In genomic region chr12:119006749-119007148, GRCh38 we compare ENCODE assay signal across 25 cellular contexts. TPM values are rescaled to one million over a fixed set of nuclear protein-coding genes. Genes with fewer than 3 reads are reported as not detected.
DNase-seq lines count a peak whose midpoint lies in the region; ATAC-seq, FAIRE-seq and TF ChIP-seq lines count a peak whose summit lies in the region.
"Had no signal": no experiment of that assay in that cellular context is flagged by ENCODE, and none has a peak within 500 bp of the region (broad histone marks: within the 10 kb centered on the region; RNA-seq: fewer than 3 reads in every experiment).

No MANE protein-coding gene starts in this region.

- no peak overlapping the region for H3K27ac Mint-ChIP-seq in chondrocyte (ENCODE audit: unreplicated experiment)
- H3K27ac Mint-ChIP-seq: activated naive CD4-positive, alpha-beta T cell treated with anti-CD3 and anti-CD28 coated beads, Interleukin-2, amount 50 U/mL, for 24 hours; CD4-positive, CD25-positive, alpha-beta regulatory T cell had no signal

- H3K4me2 ChIP-seq in hepatocyte: no peak overlapping the region

- no peak overlapping the region for H3K4me3 ChIP-seq in hepatocyte
- H3K4me3 ChIP-seq: colonic mucosa, heart left ventricle, lower lobe of right lung, SJSA1, testis had no signal

- H3K27ac ChIP-seq in hepatocyte: no peak overlapping the region
- H3K27ac ChIP-seq: colonic mucosa, heart left ventricle, lower lobe of right lung, SJSA1, testis had no signal

- H4K20me1 ChIP-seq in hepatocyte (ENCODE audit: insufficient read depth, poor library complexity, severe bottlenecking): no peaks in the 10 kb centered on the region

- no peaks in the 10 kb centered on the region for H3K36me3 Mint-ChIP-seq in chondrocyte (ENCODE audit: low read depth)
- H3K36me3 Mint-ChIP-seq: CD4-positive, CD25-positive, alpha-beta regulatory T cell had no signal

- no peaks in the 10 kb centered on the region for H3K4me1 Mint-ChIP-seq in chondrocyte (ENCODE audit: low read depth)
- H3K4me1 Mint-ChIP-seq: activated naive CD4-positive, alpha-beta T cell treated with anti-CD3 and anti-CD28 coated beads, Interleukin-2, amount 50 U/mL, for 24 hours; CD4-positive, CD25-positive, alpha-beta regulatory T cell had no signal

- no peaks in the 10 kb centered on the region for H3K9me2 ChIP-seq in hepatocyte (replicated peaks; ENCODE audit: insufficient read depth)

- ATAC-seq in HG03045 (IDR thresholded peaks at IDR 0.05; ENCODE audit: unreplicated experiment): no peak
- ATAC-seq: activated CD4-positive, CD25-positive, alpha-beta regulatory T cell treated with anti-CD3 and anti-CD28 coated beads, Interleukin-2, amount 50 U/mL, for 24 hours; heart left ventricle; lower lobe of right lung had no signal

- TF ChIP-seq CTCF in D721Med (IDR thresholded peaks at IDR 0.05; ENCODE audit: insufficient read depth, missing control alignments): no peak
- no peak for TF ChIP-seq CTCF in hepatocyte (IDR thresholded peaks at IDR 0.05; ENCODE audit: poor library complexity)
- TF ChIP-seq CTCF in chondrocyte (IDR thresholded peaks at IDR 0.05): no peak

- H2AFZ ChIP-seq in hepatocyte: no peak overlapping the region

- H3K9me3 Mint-ChIP-seq in chondrocyte (ENCODE audit: low read depth): peaks cover 11% of the 10 kb centered on the region

- H3K9me3 ChIP-seq in hepatocyte (ENCODE audit: low read depth): no peaks in the 10 kb centered on the region
- H3K9me3 ChIP-seq: colonic mucosa, lower lobe of right lung, SJSA1, testis had no signal

- peak; percentile 77 for FAIRE-seq in D721Med (lab: Jason Lieb, UNC)
- FAIRE-seq: endometrium had no signal

- no peaks in the 10 kb centered on the region for H3K79me2 ChIP-seq in hepatocyte

- H3K27me3 ChIP-seq in hepatocyte: peaks cover 20% of the 10 kb centered on the region
- H3K27me3 ChIP-seq: colonic mucosa, SJSA1, testis had no signal

- no peaks in the 10 kb centered on the region for H3K4me1 ChIP-seq in hepatocyte (ENCODE audit: insufficient read depth)
- H3K4me1 ChIP-seq: colonic mucosa, heart left ventricle, lower lobe of right lung, SJSA1, testis had no signal

- no peak overlapping the region for H3K4me3 Mint-ChIP-seq in chondrocyte (ENCODE audit: unreplicated experiment)
- H3K4me3 Mint-ChIP-seq: activated naive CD4-positive, alpha-beta T cell treated with anti-CD3 and anti-CD28 coated beads, Interleukin-2, amount 50 U/mL, for 24 hours; CD4-positive, CD25-positive, alpha-beta regulatory T cell had no signal

- H3K27me3 Mint-ChIP-seq in chondrocyte (ENCODE audit: low read depth): peaks cover 10% of the 10 kb centered on the region
- H3K27me3 Mint-ChIP-seq: CD4-positive, CD25-positive, alpha-beta regulatory T cell had no signal

- WGBS in hepatocyte (ENCODE audit: low lambda C conversion rate, missing lambda C conversion rate): 40% methylated on average over 5 of the region's 5 CpGs

- no peaks in the 10 kb centered on the region for H3K36me3 ChIP-seq in hepatocyte (replicated peaks; ENCODE audit: insufficient read depth, low read depth)
- H3K36me3 ChIP-seq: colonic mucosa, heart left ventricle, lower lobe of right lung, SJSA1 had no signal

- DNase-seq in D721Med (ENCODE audit: insufficient read length, low spot score) (peak; percentile 47), NCI-H2171 (lab: John Stamatoyannopoulos, UW) (peak; percentile 80), SHP77 treated with DMSO at 0.1 percent for 48 hours (lab: John Stamatoyannopoulos, UW) (peak; percentile 72), hepatocyte (ENCODE audit: low spot score) (peak; percentile 6), chondrocyte (ENCODE audit: low spot score) (no peak), NAMALWA (ENCODE audit: low spot score) (no peak), COLO829 (ENCODE audit: low spot score) (no peak)
- DNase-seq: CD4-positive, CD25-positive, alpha-beta regulatory T cell; colonic mucosa; DMS79 treated with DMSO at 0.1 percent for 48 hours; heart left ventricle; Kasumi-1; lower lobe of right lung; NCI-H345; occipital lobe; stimulated activated CD4-positive, alpha-beta T cell treated with anti-CD3 and anti-CD28 coated beads, Interleukin-12 subunit alpha, Interleukin-12 subunit beta, amount 100 ng/mL, for 4 hours; T-helper 9 cell; testis had no signal

RNA-seq across cellular contexts. Expression of gene SRRM4, which starts 25.4 kb away (rescaled TPM):
- total RNA-seq in hepatocyte: 0.03 and 0.08 TPM in 2 replicates
- 0.01 and 0.05 TPM in 2 replicates for polyA plus RNA-seq in hepatocyte
- not detected in 3 replicates for total RNA-seq in chondrocyte
- total RNA-seq: activated CD8-positive, alpha-beta memory T cell treated with anti-CD3 and anti-CD28 coated beads for 36 hours; CD4-positive, CD25-positive, alpha-beta regulatory T cell; lower lobe of right lung; SJSA1 had no signal
- polyA plus RNA-seq: AG04450; CD4-positive, CD25-positive, alpha-beta regulatory T cell had no signal

Comparison
In these comparisons a context has a peak if more than half of its experiments do, and no peak if none do; other contexts are left out.
1. DNase-seq: peak in D721Med (single experiment), NCI-H2171 (single experiment), SHP77 treated with DMSO at 0.1 percent for 48 hours (single experiment) and hepatocyte (single experiment); none in chondrocyte (single experiment), NAMALWA (single experiment) and COLO829 (single experiment).